ENCODE assay signal across 1 cellular context in the genomic region with DNA sequence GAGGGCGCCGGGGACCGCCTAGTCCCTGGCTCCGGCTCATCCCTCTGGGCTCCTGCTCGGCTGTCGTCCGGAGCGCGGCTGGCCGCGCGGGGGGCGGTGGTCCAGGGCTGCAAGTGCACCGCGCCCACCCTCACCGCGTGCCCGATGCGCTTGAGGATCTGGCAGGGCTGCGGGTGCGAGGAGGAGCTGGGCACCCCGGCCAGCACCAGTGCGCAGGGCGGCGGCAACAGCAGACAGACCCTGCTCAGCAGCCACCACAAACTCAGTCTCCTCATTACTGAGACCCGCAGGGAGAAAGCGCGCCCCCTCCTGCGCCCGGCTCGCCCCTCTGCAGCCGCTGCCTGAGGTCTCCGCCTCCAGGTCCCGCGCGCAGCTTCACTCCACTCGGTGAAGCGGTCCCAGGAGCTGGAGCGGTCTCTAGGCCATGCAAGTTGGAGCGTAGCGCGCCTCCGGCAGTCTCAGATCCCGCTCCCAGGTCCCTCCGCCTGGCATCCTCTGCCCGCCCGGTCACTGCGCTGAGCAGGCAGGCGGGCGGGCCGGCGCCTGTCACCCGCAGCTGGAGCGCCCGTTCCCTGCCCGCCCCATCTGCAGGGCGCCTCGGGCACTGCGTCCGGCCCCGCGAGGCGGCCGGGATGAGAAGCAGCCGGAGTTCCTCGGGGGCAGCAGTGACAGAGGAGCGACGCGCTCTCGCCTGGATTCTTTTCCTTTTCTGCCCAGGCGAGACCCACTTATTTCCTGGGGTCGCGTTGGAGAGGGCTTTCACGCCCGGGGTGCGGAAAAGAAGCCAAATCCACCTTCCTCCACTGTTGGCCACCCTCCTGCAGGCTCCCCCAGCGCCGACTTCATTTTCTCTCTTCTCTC.
TF ChIP-seq lines count a peak whose summit lies in the region.

No MANE protein-coding gene starts in this region.

TF ChIP-seq in HepG2, 621 proteins besides CTCF, POLR2A, EP300 and RAD21 (continued from another document):
- TF ChIP-seq, protein P1, sequence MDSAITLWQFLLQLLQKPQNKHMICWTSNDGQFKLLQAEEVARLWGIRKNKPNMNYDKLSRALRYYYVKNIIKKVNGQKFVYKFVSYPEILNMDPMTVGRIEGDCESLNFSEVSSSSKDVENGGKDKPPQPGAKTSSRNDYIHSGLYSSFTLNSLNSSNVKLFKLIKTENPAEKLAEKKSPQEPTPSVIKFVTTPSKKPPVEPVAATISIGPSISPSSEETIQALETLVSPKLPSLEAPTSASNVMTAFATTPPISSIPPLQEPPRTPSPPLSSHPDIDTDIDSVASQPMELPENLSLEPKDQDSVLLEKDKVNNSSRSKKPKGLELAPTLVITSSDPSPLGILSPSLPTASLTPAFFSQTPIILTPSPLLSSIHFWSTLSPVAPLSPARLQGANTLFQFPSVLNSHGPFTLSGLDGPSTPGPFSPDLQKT (CRISPR knock-in tag; IDR thresholded peaks at IDR 0.05; ENCODE audit: borderline replicate concordance): no peak
- TF ChIP-seq, protein P2, sequence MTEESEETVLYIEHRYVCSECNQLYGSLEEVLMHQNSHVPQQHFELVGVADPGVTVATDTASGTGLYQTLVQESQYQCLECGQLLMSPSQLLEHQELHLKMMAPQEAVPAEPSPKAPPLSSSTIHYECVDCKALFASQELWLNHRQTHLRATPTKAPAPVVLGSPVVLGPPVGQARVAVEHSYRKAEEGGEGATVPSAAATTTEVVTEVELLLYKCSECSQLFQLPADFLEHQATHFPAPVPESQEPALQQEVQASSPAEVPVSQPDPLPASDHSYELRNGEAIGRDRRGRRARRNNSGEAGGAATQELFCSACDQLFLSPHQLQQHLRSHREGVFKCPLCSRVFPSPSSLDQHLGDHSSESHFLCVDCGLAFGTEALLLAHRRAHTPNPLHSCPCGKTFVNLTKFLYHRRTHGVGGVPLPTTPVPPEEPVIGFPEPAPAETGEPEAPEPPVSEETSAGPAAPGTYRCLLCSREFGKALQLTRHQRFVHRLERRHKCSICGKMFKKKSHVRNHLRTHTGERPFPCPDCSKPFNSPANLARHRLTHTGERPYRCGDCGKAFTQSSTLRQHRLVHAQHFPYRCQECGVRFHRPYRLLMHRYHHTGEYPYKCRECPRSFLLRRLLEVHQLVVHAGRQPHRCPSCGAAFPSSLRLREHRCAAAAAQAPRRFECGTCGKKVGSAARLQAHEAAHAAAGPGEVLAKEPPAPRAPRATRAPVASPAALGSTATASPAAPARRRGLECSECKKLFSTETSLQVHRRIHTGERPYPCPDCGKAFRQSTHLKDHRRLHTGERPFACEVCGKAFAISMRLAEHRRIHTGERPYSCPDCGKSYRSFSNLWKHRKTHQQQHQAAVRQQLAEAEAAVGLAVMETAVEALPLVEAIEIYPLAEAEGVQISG (CRISPR knock-in tag; IDR thresholded peaks at IDR 0.05): no peak
- TF ChIP-seq, protein P3, sequence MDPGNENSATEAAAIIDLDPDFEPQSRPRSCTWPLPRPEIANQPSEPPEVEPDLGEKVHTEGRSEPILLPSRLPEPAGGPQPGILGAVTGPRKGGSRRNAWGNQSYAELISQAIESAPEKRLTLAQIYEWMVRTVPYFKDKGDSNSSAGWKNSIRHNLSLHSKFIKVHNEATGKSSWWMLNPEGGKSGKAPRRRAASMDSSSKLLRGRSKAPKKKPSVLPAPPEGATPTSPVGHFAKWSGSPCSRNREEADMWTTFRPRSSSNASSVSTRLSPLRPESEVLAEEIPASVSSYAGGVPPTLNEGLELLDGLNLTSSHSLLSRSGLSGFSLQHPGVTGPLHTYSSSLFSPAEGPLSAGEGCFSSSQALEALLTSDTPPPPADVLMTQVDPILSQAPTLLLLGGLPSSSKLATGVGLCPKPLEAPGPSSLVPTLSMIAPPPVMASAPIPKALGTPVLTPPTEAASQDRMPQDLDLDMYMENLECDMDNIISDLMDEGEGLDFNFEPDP (CRISPR knock-in tag; conservative IDR thresholded peaks at IDR 0.05): no peak
- TF ChIP-seq, protein P4, sequence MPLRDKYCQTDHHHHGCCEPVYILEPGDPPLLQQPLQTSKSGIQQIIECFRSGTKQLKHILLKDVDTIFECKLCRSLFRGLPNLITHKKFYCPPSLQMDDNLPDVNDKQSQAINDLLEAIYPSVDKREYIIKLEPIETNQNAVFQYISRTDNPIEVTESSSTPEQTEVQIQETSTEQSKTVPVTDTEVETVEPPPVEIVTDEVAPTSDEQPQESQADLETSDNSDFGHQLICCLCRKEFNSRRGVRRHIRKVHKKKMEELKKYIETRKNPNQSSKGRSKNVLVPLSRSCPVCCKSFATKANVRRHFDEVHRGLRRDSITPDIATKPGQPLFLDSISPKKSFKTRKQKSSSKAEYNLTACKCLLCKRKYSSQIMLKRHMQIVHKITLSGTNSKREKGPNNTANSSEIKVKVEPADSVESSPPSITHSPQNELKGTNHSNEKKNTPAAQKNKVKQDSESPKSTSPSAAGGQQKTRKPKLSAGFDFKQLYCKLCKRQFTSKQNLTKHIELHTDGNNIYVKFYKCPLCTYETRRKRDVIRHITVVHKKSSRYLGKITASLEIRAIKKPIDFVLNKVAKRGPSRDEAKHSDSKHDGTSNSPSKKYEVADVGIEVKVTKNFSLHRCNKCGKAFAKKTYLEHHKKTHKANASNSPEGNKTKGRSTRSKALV (CRISPR knock-in tag; IDR thresholded peaks at IDR 0.05): 0 out of 2 replicates have a peak, but pooled peaks have one; percentile 31
- TF ChIP-seq, protein P5, sequence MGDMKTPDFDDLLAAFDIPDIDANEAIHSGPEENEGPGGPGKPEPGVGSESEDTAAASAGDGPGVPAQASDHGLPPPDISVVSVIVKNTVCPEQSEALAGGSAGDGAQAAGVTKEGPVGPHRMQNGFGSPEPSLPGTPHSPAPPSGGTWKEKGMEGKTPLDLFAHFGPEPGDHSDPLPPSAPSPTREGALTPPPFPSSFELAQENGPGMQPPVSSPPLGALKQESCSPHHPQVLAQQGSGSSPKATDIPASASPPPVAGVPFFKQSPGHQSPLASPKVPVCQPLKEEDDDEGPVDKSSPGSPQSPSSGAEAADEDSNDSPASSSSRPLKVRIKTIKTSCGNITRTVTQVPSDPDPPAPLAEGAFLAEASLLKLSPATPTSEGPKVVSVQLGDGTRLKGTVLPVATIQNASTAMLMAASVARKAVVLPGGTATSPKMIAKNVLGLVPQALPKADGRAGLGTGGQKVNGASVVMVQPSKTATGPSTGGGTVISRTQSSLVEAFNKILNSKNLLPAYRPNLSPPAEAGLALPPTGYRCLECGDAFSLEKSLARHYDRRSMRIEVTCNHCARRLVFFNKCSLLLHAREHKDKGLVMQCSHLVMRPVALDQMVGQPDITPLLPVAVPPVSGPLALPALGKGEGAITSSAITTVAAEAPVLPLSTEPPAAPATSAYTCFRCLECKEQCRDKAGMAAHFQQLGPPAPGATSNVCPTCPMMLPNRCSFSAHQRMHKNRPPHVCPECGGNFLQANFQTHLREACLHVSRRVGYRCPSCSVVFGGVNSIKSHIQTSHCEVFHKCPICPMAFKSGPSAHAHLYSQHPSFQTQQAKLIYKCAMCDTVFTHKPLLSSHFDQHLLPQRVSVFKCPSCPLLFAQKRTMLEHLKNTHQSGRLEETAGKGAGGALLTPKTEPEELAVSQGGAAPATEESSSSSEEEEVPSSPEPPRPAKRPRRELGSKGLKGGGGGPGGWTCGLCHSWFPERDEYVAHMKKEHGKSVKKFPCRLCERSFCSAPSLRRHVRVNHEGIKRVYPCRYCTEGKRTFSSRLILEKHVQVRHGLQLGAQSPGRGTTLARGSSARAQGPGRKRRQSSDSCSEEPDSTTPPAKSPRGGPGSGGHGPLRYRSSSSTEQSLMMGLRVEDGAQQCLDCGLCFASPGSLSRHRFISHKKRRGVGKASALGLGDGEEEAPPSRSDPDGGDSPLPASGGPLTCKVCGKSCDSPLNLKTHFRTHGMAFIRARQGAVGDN (CRISPR knock-in tag; IDR thresholded peaks at IDR 0.05): peak; percentile 9; the same call in 1 of the 2 replicates
- TF ChIP-seq ZFP90 (CRISPR knock-in tag; IDR thresholded peaks at IDR 0.05; ENCODE audit: borderline replicate concordance) (no peak), ZNF724P (CRISPR knock-in tag; IDR thresholded peaks at IDR 0.05; ENCODE audit: borderline replicate concordance) (no peak)
TF ChIP-seq in HepG2: peak in this region for 4.
